Comparison of ENCODE assay signal across 10 cellular contexts in genomic region chr19:13881692-13882418, GRCh38. TPM values are rescaled to one million over a fixed set of nuclear protein-coding genes. Genes with fewer than 3 reads are reported as not detected.
DNase-seq lines count a peak whose midpoint lies in the region; ATAC-seq, FAIRE-seq and TF ChIP-seq lines count a peak whose summit lies in the region.
"Had no signal": no experiment of that assay in that cellular context is flagged by ENCODE, and none has a peak within 500 bp of the region (broad histone marks: within the 10 kb centered on the region; RNA-seq: fewer than 3 reads in every experiment).

No MANE protein-coding gene starts in this region.

- WGBS in esophagus muscularis mucosa: 73% methylated on average over 11 of the region's 17 CpGs
- 24 to 39% (median 31%) methylated on average over 17 of the region's 17 CpGs for WGBS in small intestine, 3 donors

- H3K9me3 ChIP-seq in esophagus muscularis mucosa (no peaks in the 10 kb centered on the region), small intestine (ENCODE audit: control insufficient read depth, low read depth) (no peaks in the 10 kb centered on the region)

- FAIRE-seq in small intestine (lab: Jason Lieb, UNC): no peak

- H3K36me3 ChIP-seq in esophagus muscularis mucosa (no peaks in the 10 kb centered on the region), small intestine (ENCODE audit: control insufficient read depth in 2 of 2, insufficient read depth in 2 of 2, low read length in 2 of 2) (no peaks in the 10 kb centered on the region)

- H3K4me1 ChIP-seq in esophagus muscularis mucosa (peaks cover 15 to 32% (median 27%) of the 10 kb centered on the region in 4 donors), small intestine (ENCODE audit: control insufficient read depth in 2 of 2, insufficient read depth in 1 of 2, low read depth in 1 of 2, low read length in 1 of 2) (peaks cover 0 to 11% of the 10 kb centered on the region in 2 donors)

- TF ChIP-seq CTCF in esophagus muscularis mucosa (IDR thresholded peaks at IDR 0.05): no peak

- DNase-seq in DMS53 (lab: John Stamatoyannopoulos, UW) (peak; percentile 20), DMS53 treated with DMSO at 0.1 percent for 48 hours (lab: John Stamatoyannopoulos, UW; ENCODE audit: unreplicated experiment) (no peak), T-helper 22 cell (ENCODE audit: low read depth) (peak; percentile 38), esophagus muscularis mucosa (ENCODE audit: extremely low spot score) (no peak), small intestine (peak; percentile 49), HT-29 (ENCODE audit: low spot score) (no peak)

- H3K27me3 ChIP-seq in esophagus muscularis mucosa (no peaks in the 10 kb centered on the region), small intestine (ENCODE audit: control insufficient read depth in 2 of 2, insufficient read depth in 2 of 2, low read length in 2 of 2) (no peaks in the 10 kb centered on the region)

- ATAC-seq in HG03442 (IDR thresholded peaks at IDR 0.05; ENCODE audit: unreplicated experiment): no peak
- ATAC-seq in HG03520 (IDR thresholded peaks at IDR 0.05; ENCODE audit: unreplicated experiment): no peak

- TF ChIP-seq POLR2A in esophagus muscularis mucosa (IDR thresholded peaks at IDR 0.05; ENCODE audit: low read depth): no peak

- no peak for TF ChIP-seq EP300 in esophagus muscularis mucosa (IDR thresholded peaks at IDR 0.05)

- intact Hi-C loops in esophagus muscularis mucosa (cut with DNase I): loop anchor here (5.0 kb wide), 1 partner anchor 175 kb away; no protein-coding TSS in a partner anchor

- no peak overlapping the region for H3K4me3 ChIP-seq in esophagus muscularis mucosa
- no peak overlapping the region for H3K4me3 ChIP-seq in small intestine (ENCODE audit: low read depth in 1 of 2, low read length in 2 of 2)

- H3K27ac ChIP-seq in esophagus muscularis mucosa (replicated peaks in 1 of 4) (peak overlapping the region; percentile 74 to 79 (median 78)), small intestine (ENCODE audit: low read depth in 1 of 2, low read length in 1 of 2) (peak overlapping the region in 1 of 2 donors; percentile 65)
- H3K27ac ChIP-seq: 22Rv1 had no signal

RNA-seq across cellular contexts. Expression of gene NANOS3, which starts 4.9 kb away (rescaled TPM):
- total RNA-seq in esophagus muscularis mucosa: not detected
- under 1 TPM in 1 of 3 donors, not detected in 2; 0.45 TPM for polyA plus RNA-seq in small intestine
- not detected in 2 replicates for total RNA-seq in HT-29 (2014; rRNA removed; shearing (Covaris generic))
- total RNA-seq: mononuclear cell had no signal

RNA-seq across cellular contexts. Expression of gene BRME1, which starts 24.1 kb away (rescaled TPM):
- total RNA-seq in esophagus muscularis mucosa: 1 to 10 TPM in 1 of 4 donors, under 1 TPM in 3; 0.42 to 1.1 (median 0.78) TPM
- polyA plus RNA-seq in small intestine: 10 to 100 TPM in 2 of 3 donors, 1 to 10 TPM in 1; 8.6 to 67.1 (median 43.2) TPM
- 2.2 and 3.9 TPM in 2 replicates for total RNA-seq in HT-29 (2014; rRNA removed; shearing (Covaris generic))

RNA-seq across cellular contexts. Expression of gene CC2D1A, which starts 24.1 kb away (rescaled TPM):
- total RNA-seq in esophagus muscularis mucosa: 10 to 100 TPM; 22.9 to 42.8 (median 33.6) TPM
- 100 to 1,000 TPM in 2 of 3 donors, 10 to 100 TPM in 1; 66.5 to 199 (median 140) TPM for polyA plus RNA-seq in small intestine
- total RNA-seq in HT-29 (2014; rRNA removed; shearing (Covaris generic)): 36.0 and 39.6 TPM in 2 replicates

RNA-seq across cellular contexts. Expression of gene PODNL1, which starts 56.4 kb away (rescaled TPM):
- under 1 TPM in 2 of 4 donors, not detected in 2; 0.66 to 0.69 TPM for total RNA-seq in esophagus muscularis mucosa
- 1 to 10 TPM in 1 of 3 donors, not detected in 2; 1.7 TPM for polyA plus RNA-seq in small intestine
- total RNA-seq in HT-29 (2014; rRNA removed; shearing (Covaris generic)): 0.34 and 1.1 TPM in 2 replicates
- total RNA-seq: mononuclear cell had no signal

Comparison
In these comparisons a context has a peak if more than half of its experiments do, and no peak if none do; other contexts are left out.
1. DNase-seq: peak in DMS53 (single experiment), T-helper 22 cell (single experiment) and small intestine (single experiment); none in DMS53 treated with DMSO at 0.1 percent for 48 hours (single experiment), esophagus muscularis mucosa (single experiment) and HT-29 (single experiment).